ENCODE assay signal across 18 cellular contexts in genomic region chr11:35681181-35681767, GRCh38. TPM values are rescaled to one million over a fixed set of nuclear protein-coding genes. Genes with fewer than 3 reads are reported as not detected.
DNase-seq lines count a peak whose midpoint lies in the region; ATAC-seq, FAIRE-seq and TF ChIP-seq lines count a peak whose summit lies in the region.
"Had no signal": no experiment of that assay in that cellular context is flagged by ENCODE, and none has a peak within 500 bp of the region (broad histone marks: within the 10 kb centered on the region; RNA-seq: fewer than 3 reads in every experiment).

No MANE protein-coding gene starts in this region.

- FAIRE-seq in GM19239 (lab: Jason Lieb, UNC), result peak; percentile 86

- peaks cover 6% of the 10 kb centered on the region in 2 donors for H3K36me3 Mint-ChIP-seq in naive B cell

- H3K9me3 Mint-ChIP-seq in naive B cell, result no peaks in the 10 kb centered on the region
- H3K9me3 Mint-ChIP-seq: stimulated activated naive CD8-positive, alpha-beta T cell treated with anti-CD3 and anti-CD28 coated beads, Interleukin-15, Interleukin-2, amounts not matched to agents 100 ng/mL and 50 ng/mL, for 24 hours had no signal

- no peak overlapping the region for H3K4me3 Mint-ChIP-seq in naive B cell
- H3K4me3 Mint-ChIP-seq: stimulated activated naive CD8-positive, alpha-beta T cell treated with anti-CD3 and anti-CD28 coated beads, Interleukin-15, Interleukin-2, amounts not matched to agents 100 ng/mL and 50 ng/mL, for 24 hours had no signal

- H3K27ac Mint-ChIP-seq in naive B cell, result peak overlapping the region in 4 of 6 donors; percentile 15 to 75 (median 64)
- H3K27ac Mint-ChIP-seq: stimulated activated naive CD8-positive, alpha-beta T cell treated with anti-CD3 and anti-CD28 coated beads, Interleukin-15, Interleukin-2, amounts not matched to agents 100 ng/mL and 50 ng/mL, for 24 hours; T-helper 17 cell had no signal

- no peaks in the 10 kb centered on the region for H3K27me3 Mint-ChIP-seq in naive B cell
- H3K27me3 Mint-ChIP-seq: naive thymus-derived CD4-positive, alpha-beta T cell; stimulated activated naive CD8-positive, alpha-beta T cell treated with anti-CD3 and anti-CD28 coated beads, Interleukin-15, Interleukin-2, amounts not matched to agents 100 ng/mL and 50 ng/mL, for 24 hours; T-helper 17 cell had no signal

- H3K4me1 Mint-ChIP-seq in naive B cell, result peaks cover 62 to 67% (median 65%) of the 10 kb centered on the region in 3 donors

- TF ChIP-seq POLR2A in GM18505 (IDR thresholded peaks at IDR 0.05; ENCODE audit: borderline replicate concordance, extremely low read depth, insufficient read depth, insufficient read length), result no peak

- peak; percentile 48 for ATAC-seq in GM18505 (IDR thresholded peaks at IDR 0.05; ENCODE audit: unreplicated experiment)
- peak; percentile 48 for ATAC-seq in HG03196 (IDR thresholded peaks at IDR 0.05; ENCODE audit: unreplicated experiment)
- ATAC-seq in naive B cell (ENCODE audit: low read depth in 2 of 2), result no peak
- ATAC-seq: naive thymus-derived CD4-positive, alpha-beta T cell; T-helper 17 cell had no signal

- DNase-seq in GM19239 (ENCODE audit: insufficient read length, low spot score), result no peak
- DNase-seq in naive B cell, result no peak
- DNase-seq in GOT3 (lab: John Stamatoyannopoulos, UW), result no peak
- DNase-seq in nucleus accumbens (lab: John Stamatoyannopoulos, UW), result no peak
- no peak for DNase-seq in T1000 (lab: John Stamatoyannopoulos, UW)
- DNase-seq: activated CD4-positive, alpha-beta T cell treated with anti-CD3 and anti-CD28 coated beads for 1 hour; dorsolateral prefrontal cortex; left ventricle myocardium inferior; naive thymus-derived CD4-positive, alpha-beta T cell; NCI-H1930; NCI-H774; right lobe of liver; RPMI8226; stimulated activated CD4-positive, alpha-beta T cell treated with anti-CD3 and anti-CD28 coated beads, Interleukin-4, amount 100 ng/mL, for 4 hours; T-helper 17 cell had no signal

RNA-seq across cellular contexts. Expression of gene TRIM44, which starts 18.7 kb away (rescaled TPM):
- polyA plus RNA-seq in naive B cell (ENCODE audit: low read depth in 6 of 6), result 10 to 100 TPM; 37.2 to 69.6 (median 59.6) TPM

Comparison
In these comparisons a context has a peak if more than half of its experiments do, and no peak if none do; other contexts are left out.
1. ATAC-seq: peak in GM18505 (single experiment) and HG03196 (single experiment); none in naive B cell (0 of 2).